In the genomic region with DNA sequence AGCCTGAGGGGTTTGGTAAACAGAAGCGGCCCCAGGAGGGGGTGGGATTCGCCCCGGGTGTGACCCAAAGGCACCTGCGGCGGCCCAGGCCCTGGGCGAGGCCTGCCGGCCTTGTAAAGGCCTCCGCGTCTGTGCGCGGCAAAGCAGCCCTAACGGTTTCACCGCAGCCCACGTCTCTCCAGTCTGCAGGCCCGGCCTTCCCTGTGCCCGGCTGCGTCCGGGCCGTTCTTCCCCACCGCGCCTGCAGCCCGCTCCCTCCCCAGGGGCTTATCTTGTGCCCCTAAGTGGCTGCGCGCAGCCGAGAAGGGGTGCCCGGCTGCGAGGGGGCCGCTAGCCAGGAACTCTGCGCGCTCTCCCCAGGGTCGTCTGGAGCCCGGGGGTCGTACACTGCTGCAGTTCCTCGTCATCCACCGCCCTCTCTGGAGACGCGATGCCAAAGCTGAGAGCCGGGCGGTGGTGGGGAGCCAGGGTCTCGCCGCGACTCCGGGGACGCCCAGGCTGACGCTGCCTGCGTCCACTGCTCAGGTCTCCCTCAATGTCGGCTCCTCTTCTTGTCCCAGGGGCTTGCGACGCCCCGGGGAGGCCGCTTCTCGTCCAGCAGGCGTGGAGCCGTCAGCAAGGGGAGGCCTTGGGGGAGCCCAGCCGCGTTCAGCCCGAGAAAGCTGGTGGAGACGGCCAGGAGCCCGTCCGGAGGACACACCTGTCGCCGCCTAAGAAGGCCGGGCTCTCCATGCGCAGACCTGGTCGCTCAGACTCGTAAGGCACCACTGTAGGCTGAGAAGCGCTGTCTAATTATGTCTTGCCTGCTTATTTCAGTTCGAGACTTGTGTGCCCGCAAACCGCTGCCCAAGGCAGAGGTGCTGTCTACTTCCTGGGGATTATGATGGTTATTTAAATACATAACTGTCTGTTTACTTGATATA, we compare ENCODE assay signal across 18 cellular contexts.
DNase-seq lines count a peak whose midpoint lies in the region; ATAC-seq, FAIRE-seq and TF ChIP-seq lines count a peak whose summit lies in the region.
"Had no signal": no experiment of that assay in that cellular context is flagged by ENCODE, and none has a peak within 500 bp of the region (broad histone marks: within the 10 kb centered on the region; RNA-seq: fewer than 3 reads in every experiment).

No MANE protein-coding gene starts in this region.

- TF ChIP-seq CTCF in smooth muscle cell (IDR thresholded peaks at IDR 0.05; ENCODE audit: borderline replicate concordance, insufficient read depth, poor library complexity, severe bottlenecking) (no peak), upper lobe of right lung (IDR thresholded peaks at IDR 0.05) (no peak)

- H3K9me3 ChIP-seq in iPS-15b (ENCODE audit: control insufficient read depth, insufficient read depth, low read length) (no peaks in the 10 kb centered on the region), smooth muscle cell (replicated peaks; ENCODE audit: low read depth) (no peaks in the 10 kb centered on the region), upper lobe of right lung (no peaks in the 10 kb centered on the region)
- H3K9me3 ChIP-seq: neutrophil had no signal

- peaks cover 47% of the 10 kb centered on the region for H3K27me3 Mint-ChIP-seq in activated CD4-positive, alpha-beta T cell treated with anti-CD3 and anti-CD28 coated beads, Interleukin-2, amount 10 ng/mL, durations not matched to agents 24 days and 14 days
- H3K27me3 Mint-ChIP-seq in IgD-negative memory B cell = peaks cover 34% of the 10 kb centered on the region

- H3K79me2 ChIP-seq in smooth muscle cell (ENCODE audit: low read depth) = no peaks in the 10 kb centered on the region

- H3K27me3 ChIP-seq in iPS-15b (ENCODE audit: control insufficient read depth, insufficient read depth, low read length) (peaks cover 95% of the 10 kb centered on the region), smooth muscle cell (ENCODE audit: low read depth) (peaks cover 48% of the 10 kb centered on the region), upper lobe of right lung (peaks cover 55% of the 10 kb centered on the region)

- H3K36me3 Mint-ChIP-seq in activated CD4-positive, alpha-beta T cell treated with anti-CD3 and anti-CD28 coated beads, Interleukin-2, amount 10 ng/mL, durations not matched to agents 24 days and 14 days (ENCODE audit: low read depth) = peaks cover 2% of the 10 kb centered on the region
- peaks cover 4% of the 10 kb centered on the region for H3K36me3 Mint-ChIP-seq in IgD-negative memory B cell

- intact Hi-C loops in activated CD4-positive, alpha-beta T cell treated with anti-CD3 and anti-CD28 coated beads, Interleukin-2, amount 10 ng/mL, durations not matched to agents 24 days and 14 days (cut with micrococcal nuclease) = loop anchor here (5.0 to 10.0 kb wide), 4 partner anchors 40 to 963 kb away; no protein-coding TSS in a partner anchor
- intact Hi-C loops in upper lobe of right lung (cut with DNase I) = no loop called here

- DNase-seq in activated CD4-positive, alpha-beta T cell treated with anti-CD3 and anti-CD28 coated beads, Interleukin-2, amount 10 ng/mL, durations not matched to agents 24 days and 14 days = no peak
- no peak for DNase-seq in activated CD4-positive, alpha-beta T cell treated with anti-CD3 and anti-CD28 coated beads for 1 hour
- no peak for DNase-seq in smooth muscle cell (lab: John Stamatoyannopoulos, UW; ENCODE audit: unreplicated experiment)
- DNase-seq in upper lobe of right lung = no peak
- no peak for DNase-seq in frontal cortex (ENCODE audit: low spot score in 2 of 2)
- DNase-seq: activated T-cell treated with anti-CD3 and anti-CD28 coated beads for 4 hours, brain microvascular endothelial cell, DMS153, NCI-H2171 treated with DMSO at 0.1 percent for 48 hours had no signal

- peak overlapping the region; percentile 52 for H3K4me3 Mint-ChIP-seq in activated CD4-positive, alpha-beta T cell treated with anti-CD3 and anti-CD28 coated beads, Interleukin-2, amount 10 ng/mL, durations not matched to agents 24 days and 14 days
- peak overlapping the region in 3 of 4 donors; percentile 45 to 80 (median 66) for H3K4me3 Mint-ChIP-seq in IgD-negative memory B cell

- ATAC-seq in upper lobe of right lung (no peak), GM18907 (IDR thresholded peaks at IDR 0.05; ENCODE audit: unreplicated experiment) (no peak)

- no peaks in the 10 kb centered on the region for H3F3A ChIP-seq in smooth muscle cell (ENCODE audit: low read depth)

- no peaks in the 10 kb centered on the region for H4K20me1 ChIP-seq in smooth muscle cell (ENCODE audit: low read depth)

- WGBS in smooth muscle cell (ENCODE audit: low lambda C conversion rate) = 14% methylated on average over 59 of the region's 70 CpGs

- H3K9ac ChIP-seq in iPS-15b (ENCODE audit: low read depth, low read length) = no peak overlapping the region
- no peak overlapping the region for H3K9ac ChIP-seq in smooth muscle cell (ENCODE audit: low read depth)

- H3K9me3 Mint-ChIP-seq in activated CD4-positive, alpha-beta T cell treated with anti-CD3 and anti-CD28 coated beads, Interleukin-2, amount 10 ng/mL, durations not matched to agents 24 days and 14 days = no peaks in the 10 kb centered on the region
- H3K9me3 Mint-ChIP-seq in IgD-negative memory B cell = peaks cover 0 to 2% (median 0%) of the 10 kb centered on the region in 3 donors
- H3K9me3 Mint-ChIP-seq: stimulated activated naive CD8-positive, alpha-beta T cell treated with anti-CD3 and anti-CD28 coated beads, Interleukin-15, Interleukin-2, amounts not matched to agents 100 ng/mL and 50 ng/mL, for 24 hours had no signal

- FAIRE-seq in frontal cortex (lab: Jason Lieb, UNC) = no peak
- FAIRE-seq: A204.1, GM12891, islet of Langerhans, RCC 7860 had no signal

- H3K27ac ChIP-seq in smooth muscle cell (ENCODE audit: low read depth) = no peak overlapping the region
- H3K27ac ChIP-seq in upper lobe of right lung = no peak overlapping the region
- H3K27ac ChIP-seq: brain microvascular endothelial cell, neutrophil had no signal

- no peak overlapping the region for H3K27ac Mint-ChIP-seq in activated CD4-positive, alpha-beta T cell treated with anti-CD3 and anti-CD28 coated beads, Interleukin-2, amount 10 ng/mL, durations not matched to agents 24 days and 14 days
- H3K27ac Mint-ChIP-seq in IgD-negative memory B cell = no peak overlapping the region
- H3K27ac Mint-ChIP-seq: stimulated activated naive CD8-positive, alpha-beta T cell treated with anti-CD3 and anti-CD28 coated beads, Interleukin-15, Interleukin-2, amounts not matched to agents 100 ng/mL and 50 ng/mL, for 24 hours had no signal

- H3K4me3 ChIP-seq in iPS-15b (ENCODE audit: low read depth, low read length) (peak overlapping the region; percentile 46), smooth muscle cell (peak overlapping the region; percentile 56), upper lobe of right lung (no peak overlapping the region)

- H3K4me1 Mint-ChIP-seq in activated CD4-positive, alpha-beta T cell treated with anti-CD3 and anti-CD28 coated beads, Interleukin-2, amount 10 ng/mL, durations not matched to agents 24 days and 14 days = peaks cover 18% of the 10 kb centered on the region
- H3K4me1 Mint-ChIP-seq in IgD-negative memory B cell = peaks cover 11 to 25% (median 12%) of the 10 kb centered on the region in 3 donors

- peaks cover 2% of the 10 kb centered on the region for H3K4me1 ChIP-seq in iPS-15b (ENCODE audit: control insufficient read depth, insufficient read depth, low read length)
- peaks cover 26% of the 10 kb centered on the region for H3K4me1 ChIP-seq in smooth muscle cell (ENCODE audit: low read depth)
- H3K4me1 ChIP-seq in upper lobe of right lung = peaks cover 13% of the 10 kb centered on the region

- no peak overlapping the region for H2AFZ ChIP-seq in smooth muscle cell (ENCODE audit: low read depth)

- H3K36me3 ChIP-seq in iPS-15b (ENCODE audit: control insufficient read depth, insufficient read depth, low read length) (no peaks in the 10 kb centered on the region), smooth muscle cell (ENCODE audit: low read depth) (no peaks in the 10 kb centered on the region), upper lobe of right lung (no peaks in the 10 kb centered on the region)
- H3K36me3 ChIP-seq: brain microvascular endothelial cell, neutrophil had no signal

- H3K4me2 ChIP-seq in smooth muscle cell = peak overlapping the region; percentile 96
